Comparison of ENCODE assay signal across 32 cellular contexts in the genomic region with DNA sequence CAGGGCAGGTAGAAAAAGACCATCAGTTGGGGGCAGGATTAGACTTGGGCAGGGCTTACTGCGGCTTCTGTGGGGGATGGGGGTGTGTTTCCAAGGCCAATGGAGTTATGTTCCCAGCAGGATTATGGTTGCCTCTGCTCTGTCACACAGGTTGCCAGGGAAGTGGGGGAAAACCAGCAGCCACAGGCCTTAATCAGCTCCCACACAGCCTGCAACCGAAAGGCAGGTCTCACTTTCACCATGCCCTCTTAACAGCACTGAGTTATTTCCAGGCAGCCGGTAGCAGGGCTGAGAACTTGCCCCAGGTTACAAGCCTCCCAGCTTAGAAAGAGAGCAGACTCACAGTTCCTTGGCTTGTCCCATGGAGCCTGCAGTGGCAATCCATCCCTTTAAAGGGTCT.
"Had no signal": no experiment of that assay in that cellular context is flagged by ENCODE, and none has a peak within 500 bp of the region (broad histone marks: within the 10 kb centered on the region; RNA-seq: fewer than 3 reads in every experiment).

No MANE protein-coding gene starts in this region.

- H3K27me3 Mint-ChIP-seq: central memory CD8-positive, alpha-beta T cell; dendritic cell treated with granulocyte-macrophage colony-stimulating factor and Interleukin-4, amounts not matched to agents 40 ng/mL and 50 ng/mL, for 4 days; natural killer cell treated with Interleukin-12 subunit alpha and Interleukin-12 subunit beta and Interleukin-15 and Interleukin-18, amount 100 ng/mL, for 72 hours; stimulated activated naive CD8-positive, alpha-beta T cell treated with anti-CD3 and anti-CD28 coated beads, Interleukin-15, Interleukin-2, amounts not matched to agents 100 ng/mL and 50 ng/mL, for 24 hours; T-helper 17 cell had no signal

- H3K4me3 ChIP-seq: esophagus muscularis mucosa, heart left ventricle, lower lobe of right lung, mucosa of descending colon, ovary, prostate gland, skin epidermis, thoracic aorta, uterus had no signal

- H3K4me1 ChIP-seq: esophagus muscularis mucosa, foreskin keratinocyte, heart left ventricle, lower lobe of right lung, prostate gland, uterus had no signal

- H3K27ac ChIP-seq: esophagus muscularis mucosa, foreskin keratinocyte, heart left ventricle, lower lobe of right lung, ovary, prostate gland, skin epidermis, thoracic aorta, uterus had no signal

- H3K27me3 ChIP-seq: esophagus muscularis mucosa, foreskin keratinocyte, heart left ventricle, ovary, uterus had no signal

- H3K9me3 ChIP-seq: esophagus muscularis mucosa, lower lobe of right lung, ovary, prostate gland, thoracic aorta, uterus had no signal

- H3K36me3 Mint-ChIP-seq: activated naive CD4-positive, alpha-beta T cell treated with anti-CD3 and anti-CD28 coated beads, Interleukin-2, amount 50 U/mL, for 72 hours; stimulated activated effector memory CD8-positive, alpha-beta T cell treated with anti-CD3 and anti-CD28 coated beads, Interleukin-12 subunit alpha, Interleukin-12 subunit beta, amount 100 ng/mL, for 72 hours had no signal

- ATAC-seq: activated naive CD4-positive, alpha-beta T cell treated with anti-CD3 and anti-CD28 coated beads, Interleukin-2, amount 50 U/mL, for 72 hours; activated T-cell treated with anti-CD3 and anti-CD28 coated beads, Interleukin-2, amount 50 U/mL, for 72 hours; foreskin keratinocyte; heart left ventricle; left lobe of liver; lower lobe of right lung; mucosa of descending colon; natural killer cell treated with Interleukin-12 subunit alpha and Interleukin-12 subunit beta and Interleukin-15 and Interleukin-18, amount 100 ng/mL, for 72 hours; sciatic nerve; stimulated activated effector memory CD8-positive, alpha-beta T cell treated with anti-CD3 and anti-CD28 coated beads, Interleukin-12 subunit alpha, Interleukin-12 subunit beta, amount 100 ng/mL, for 72 hours; T-helper 17 cell had no signal

- H3K27ac Mint-ChIP-seq: activated naive CD4-positive, alpha-beta T cell treated with anti-CD3 and anti-CD28 coated beads, Interleukin-2, amount 50 U/mL, for 72 hours; activated T-cell treated with anti-CD3 and anti-CD28 coated beads, Interleukin-2, amount 50 U/mL, for 72 hours; dendritic cell treated with granulocyte-macrophage colony-stimulating factor and Interleukin-4, amounts not matched to agents 40 ng/mL and 50 ng/mL, for 4 days; natural killer cell treated with Interleukin-12 subunit alpha and Interleukin-12 subunit beta and Interleukin-15 and Interleukin-18, amount 100 ng/mL, for 72 hours; stimulated activated effector memory CD8-positive, alpha-beta T cell treated with anti-CD3 and anti-CD28 coated beads, Interleukin-12 subunit alpha, Interleukin-12 subunit beta, amount 100 ng/mL, for 72 hours; stimulated activated naive CD8-positive, alpha-beta T cell treated with anti-CD3 and anti-CD28 coated beads, Interleukin-15, Interleukin-2, amounts not matched to agents 100 ng/mL and 50 ng/mL, for 24 hours; T-helper 17 cell had no signal

- FAIRE-seq: bronchial epithelial cell had no signal

- H3K4me3 Mint-ChIP-seq: activated T-cell treated with anti-CD3 and anti-CD28 coated beads, Interleukin-2, amount 50 U/mL, for 72 hours; central memory CD8-positive, alpha-beta T cell; dendritic cell treated with granulocyte-macrophage colony-stimulating factor and Interleukin-4, amounts not matched to agents 40 ng/mL and 50 ng/mL, for 4 days; natural killer cell treated with Interleukin-12 subunit alpha and Interleukin-12 subunit beta and Interleukin-15 and Interleukin-18, amount 100 ng/mL, for 72 hours; stimulated activated effector memory CD8-positive, alpha-beta T cell treated with anti-CD3 and anti-CD28 coated beads, Interleukin-12 subunit alpha, Interleukin-12 subunit beta, amount 100 ng/mL, for 72 hours; stimulated activated naive CD8-positive, alpha-beta T cell treated with anti-CD3 and anti-CD28 coated beads, Interleukin-15, Interleukin-2, amounts not matched to agents 100 ng/mL and 50 ng/mL, for 24 hours; T-helper 17 cell had no signal

- H3K36me3 ChIP-seq: esophagus muscularis mucosa, heart left ventricle, lower lobe of right lung, ovary, prostate gland, thoracic aorta, uterus had no signal

- DNase-seq: activated CD4-positive, alpha-beta T cell treated with anti-CD3 and anti-CD28 coated beads for 4 hours; activated CD4-positive, alpha-beta T cell treated with anti-CD3 and anti-CD28 coated beads, Interleukin-2, amount 50 U/mL, for 4 hours; activated naive CD4-positive, alpha-beta T cell; activated T-cell treated with anti-CD3 and anti-CD28 coated beads for 4 hours; activated T-cell treated with anti-CD3 and anti-CD28 coated beads, Interleukin-2, amount 50 U/mL, for 72 hours; effector CD4-positive, alpha-beta T cell; foreskin keratinocyte; heart left ventricle; hypothalamus; kidney glomerular epithelial cell; lower lobe of right lung; mucosa of descending colon; ovary; retina; stimulated activated CD4-positive, alpha-beta T cell treated with anti-CD3 and anti-CD28 coated beads, Interleukin-12 subunit alpha, Interleukin-12 subunit beta, amount 100 ng/mL, for 4 hours; stimulated activated CD4-positive, alpha-beta T cell treated with anti-CD3 and anti-CD28 coated beads, Interleukin-4, amount 100 ng/mL, for 24 hours; T-helper 17 cell; trophoblast cell; uterus had no signal

- H3K4me1 Mint-ChIP-seq: central memory CD8-positive, alpha-beta T cell; stimulated activated effector memory CD8-positive, alpha-beta T cell treated with anti-CD3 and anti-CD28 coated beads, Interleukin-12 subunit alpha, Interleukin-12 subunit beta, amount 100 ng/mL, for 72 hours; T-helper 17 cell had no signal
